8 cellular contexts compared by ENCODE assay signal in the genomic region with DNA sequence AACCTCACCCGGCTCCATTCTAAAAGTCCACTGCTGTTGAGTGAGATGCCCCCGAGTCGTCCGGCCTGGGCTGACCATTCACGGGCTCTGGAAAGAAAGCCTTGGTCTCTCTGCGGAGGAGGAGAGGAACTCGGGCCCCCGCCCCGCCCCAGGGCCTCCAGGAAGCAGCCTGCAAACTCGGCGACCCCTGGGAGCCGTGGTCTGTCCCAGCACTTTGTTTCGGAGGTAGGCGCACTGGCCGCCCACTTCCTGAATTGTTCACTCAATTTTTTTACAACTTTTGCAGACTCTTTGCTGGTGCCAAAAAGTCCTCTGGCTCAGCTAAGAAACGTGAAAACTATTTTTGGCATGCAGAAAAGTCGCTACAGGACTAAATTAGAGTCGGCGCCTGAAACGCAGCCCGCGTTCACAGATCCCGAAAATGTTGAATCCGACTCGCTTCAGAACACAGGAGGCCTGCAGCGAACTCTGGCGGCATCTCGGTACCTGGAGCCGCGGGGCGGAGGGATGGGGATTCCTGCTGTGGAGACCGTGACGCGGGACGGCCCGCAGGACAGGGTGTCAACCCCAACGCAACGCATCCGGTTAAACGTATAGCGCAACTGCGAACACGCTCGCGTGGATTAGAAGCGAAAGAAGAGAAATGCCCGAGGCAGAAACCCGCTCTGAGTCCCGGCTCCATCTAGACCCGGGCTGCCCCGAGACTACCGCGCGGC. TPM values are rescaled to one million over a fixed set of nuclear protein-coding genes. Genes with fewer than 3 reads are reported as not detected.
A peak's percentile ranks its signal among the peaks of the same experiment; 100 is the strongest.
DNase-seq lines count a peak whose midpoint lies in the region; ATAC-seq and TF ChIP-seq lines count a peak whose summit lies in the region.

No MANE protein-coding gene starts in this region.

- H3K23ac ChIP-seq in IMR-90 (ENCODE audit: low read depth, low read length), result peak overlapping the region; percentile 90; the same call in 1 of the 2 replicates

- no peaks in the 10 kb centered on the region; the same call in 1 of the 2 replicates for H3K9me3 ChIP-seq in AG04450 (ENCODE audit: control insufficient read depth, insufficient read depth, low read length)
- H3K9me3 ChIP-seq in IMR-90 (ENCODE audit: control insufficient read depth, insufficient read depth, low read length), result no peaks in the 10 kb centered on the region
- H3K9me3 ChIP-seq in right atrium auricular region, result no peaks in the 10 kb centered on the region
- no peaks in the 10 kb centered on the region for H3K9me3 ChIP-seq in parathyroid adenoma (ENCODE audit: control insufficient read depth, low read length)
- no peaks in the 10 kb centered on the region for H3K9me3 ChIP-seq in OCI-LY7 (ENCODE audit: low read length)

- H3K79me2 ChIP-seq in parathyroid adenoma (no peaks in the 10 kb centered on the region), OCI-LY7 (ENCODE audit: insufficient read depth, low read depth, low read length) (no peaks in the 10 kb centered on the region)

- H3K4me3 ChIP-seq in AG04450 (ENCODE audit: low read depth, low read length), result peak overlapping the region; percentile 77
- peak overlapping the region; percentile 52 for H3K4me3 ChIP-seq in IMR-90 (ENCODE audit: insufficient read depth, low read depth, low read length)
- H3K4me3 ChIP-seq in right atrium auricular region, result peak overlapping the region; percentile 64 to 73
- H3K4me3 ChIP-seq in parathyroid adenoma (ENCODE audit: low read depth, low read length), result peak overlapping the region; percentile 38
- no peak overlapping the region for H3K4me3 ChIP-seq in OCI-LY7 (ENCODE audit: low read depth, low read length, poor library complexity, severe bottlenecking)

- H3K18ac ChIP-seq in IMR-90 (ENCODE audit: low read depth, low read length), result peak overlapping the region; percentile 3; the same call in 1 of the 2 replicates

- dilution Hi-C loops in IMR-90 (cut with HindIII; ENCODE audit: low sequenced_read_pairs, unreplicated experiment), result no loop called here

- peak; percentile 55; the same call in 1 of the 2 replicates for TF ChIP-seq POLR2A in IMR-90 (IDR thresholded peaks at IDR 0.05; ENCODE audit: low read depth, low read length)

- H3K9me2 ChIP-seq in OCI-LY7 (ENCODE audit: insufficient read depth, low read length), result no peaks in the 10 kb centered on the region

- CTCF ChIA-PET in AG04450 (lab: Charles Lee), result interaction anchor here (0.7 to 1.4 kb wide), 4 partner anchors 8 to 192 kb away, joined by 3 to 8 read pairs (median 5); no protein-coding TSS in a partner anchor
- CTCF ChIA-PET in IMR-90 (lab: Yijun Ruan, JAX), result interaction anchor here (0.6 to 1.5 kb wide), 4 partner anchors 8 to 150 kb away, joined by 3 to 7 read pairs (median 3); no protein-coding TSS in a partner anchor
- CTCF ChIA-PET in OCI-LY7 (lab: Charles Lee; ENCODE audit: unreplicated experiment), result no interaction called here

- H3K4ac ChIP-seq in IMR-90 (ENCODE audit: low read depth, low read length), result peak overlapping the region; percentile 92

- peak overlapping the region; percentile 77 for H2BK120ac ChIP-seq in IMR-90 (ENCODE audit: low read depth, low read length)

- peak overlapping the region; percentile 91 for H3K27ac ChIP-seq in AG04450 (ENCODE audit: low read depth, low read length)
- peak overlapping the region; percentile 80 for H3K27ac ChIP-seq in IMR-90 (ENCODE audit: insufficient read depth, low read length)
- H3K27ac ChIP-seq in right atrium auricular region, result peak overlapping the region; percentile 92
- peak overlapping the region; percentile 60 for H3K27ac ChIP-seq in parathyroid adenoma
- no peak overlapping the region for H3K27ac ChIP-seq in OCI-LY7 (ENCODE audit: low read depth, low read length, poor library complexity, severe bottlenecking)

- BruUV-seq in IMR-90 (replicated peaks; lab: Mats Ljungman, UMichigan) (no TSS peak), OCI-LY7 (replicated peaks; lab: Mats Ljungman, UMichigan) (no TSS peak)

- peaks cover 28% of the 10 kb centered on the region for H3K9me1 ChIP-seq in IMR-90 (ENCODE audit: insufficient read depth, low read length)

- peak overlapping the region; percentile 95 for H2AK9ac ChIP-seq in IMR-90 (replicated peaks; ENCODE audit: low read depth, low read length, poor library complexity)

- H2BK5ac ChIP-seq in IMR-90 (ENCODE audit: low read depth, low read length, poor library complexity, severe bottlenecking), result peak overlapping the region; percentile 76

- H4K8ac ChIP-seq in IMR-90 (ENCODE audit: low read depth in 2 of 2, low read length in 2 of 2), result peak overlapping the region; percentile 62 to 86

- TF ChIP-seq RAD21 in IMR-90 (IDR thresholded peaks at IDR 0.05; ENCODE audit: low read length), result peak; percentile 76

- WGBS in IMR-90 (ENCODE audit: extremely low coverage in 2 of 2, insufficient read length in 1 of 2), 2 experiments, result 0% methylated on average over 39 of the region's 54 CpGs; no CpG with 5 or more reads in 1 of the 2 experiments

- POLR2A ChIA-PET in AG04450 (lab: Yijun Ruan, JAX) (interaction anchor here (1.6 to 2.5 kb wide), 2 partner anchors 12 to 13 kb away, joined by 8 to 20 read pairs; no protein-coding TSS in a partner anchor), IMR-90 (lab: Charles Lee; ENCODE audit: unreplicated experiment) (interaction anchor here (0.8 kb wide), 1 partner anchor 74 kb away, joined by 3 read pairs; no protein-coding TSS in a partner anchor), OCI-LY7 (lab: Charles Lee) (no interaction called here)

- H2AK5ac ChIP-seq in IMR-90 (ENCODE audit: low read depth, low read length), result peak overlapping the region; percentile 46

- peak overlapping the region; percentile 82 for H2AFZ ChIP-seq in IMR-90 (replicated peaks; ENCODE audit: low read length, poor library complexity)
- H2AFZ ChIP-seq in parathyroid adenoma, result peak overlapping the region; percentile 43
- H2AFZ ChIP-seq in OCI-LY7 (ENCODE audit: low read length), result no peak overlapping the region

- H3K9ac ChIP-seq in IMR-90 (ENCODE audit: low read depth, low read length) (peak overlapping the region; percentile 75), parathyroid adenoma (no peak overlapping the region)

- H4K5ac ChIP-seq in IMR-90 (ENCODE audit: low read depth, low read length), result peak overlapping the region; percentile 2; the same call in 1 of the 2 replicates

- peak overlapping the region; percentile 91 for H3K14ac ChIP-seq in IMR-90 (replicated peaks; ENCODE audit: low read depth, low read length)

- no peak for DNase-seq in AG04450 (ENCODE audit: low read depth, low spot score)
- DNase-seq in IMR-90, result peak; percentile 90
- peak; percentile 84 for DNase-seq in amniotic stem cell (lab: John Stamatoyannopoulos, UW)
- DNase-seq in right atrium auricular region (ENCODE audit: low spot score), result peak; percentile 88
- no peak for DNase-seq in stimulated activated naive CD4-positive, alpha-beta T cell treated with Interleukin-2 at 50 U/mL for 16 hours (lab: John Stamatoyannopoulos, UW)
- no peak for DNase-seq in OCI-LY7 (ENCODE audit: low spot score)

- H3K27me3 ChIP-seq in AG04450 (ENCODE audit: control insufficient read depth, insufficient read depth, low read length) (no peaks in the 10 kb centered on the region), IMR-90 (ENCODE audit: control insufficient read depth, insufficient read depth, low read length) (no peaks in the 10 kb centered on the region), right atrium auricular region (no peaks in the 10 kb centered on the region), parathyroid adenoma (ENCODE audit: control insufficient read depth, insufficient read depth, low read length) (peaks cover 3% of the 10 kb centered on the region)

- ATAC-seq in IMR-90 (ENCODE audit: low read depth) (peak; percentile 55), GM21423 (IDR thresholded peaks at IDR 0.05; ENCODE audit: unreplicated experiment) (no peak)

- peak overlapping the region; percentile 82 for H3K56ac ChIP-seq in IMR-90 (ENCODE audit: extremely low read depth, insufficient read depth, low read length)

- H2BK15ac ChIP-seq in IMR-90 (ENCODE audit: low read depth, low read length), result no peak overlapping the region; the same call in 2 of the 3 replicates

- peak overlapping the region; percentile 9; the same call in 1 of the 2 replicates for H2BK20ac ChIP-seq in IMR-90 (ENCODE audit: low read depth, low read length)

- peaks cover 5 to 57% of the 10 kb centered on the region in 2 experiments; a peak in 3 of 4 replicates for H3K79me1 ChIP-seq in IMR-90 (ENCODE audit: low read depth in 1 of 2, low read length in 2 of 2)

- H3K4me1 ChIP-seq in IMR-90 (ENCODE audit: control insufficient read depth, insufficient read depth, low read length) (peaks cover 37% of the 10 kb centered on the region), right atrium auricular region (peaks cover 0 to 61% of the 10 kb centered on the region in 2 donors), parathyroid adenoma (no peaks in the 10 kb centered on the region), OCI-LY7 (ENCODE audit: insufficient read depth, low read length, poor library complexity, severe bottlenecking) (no peaks in the 10 kb centered on the region)

- H3K4me2 ChIP-seq in IMR-90 (ENCODE audit: low read depth, low read length) (peak overlapping the region; percentile 86), parathyroid adenoma (ENCODE audit: low read length) (peak overlapping the region; percentile 63), OCI-LY7 (ENCODE audit: low read length) (no peak overlapping the region)

- intact Hi-C loops in IMR-90 (cut with micrococcal nuclease), result loop anchor here (1.0 to 5.0 kb wide), 5 partner anchors 36 to 1066 kb away; partner anchors contain the start of gene TMEM18
- intact Hi-C loops in OCI-LY7 (cut with micrococcal nuclease; ENCODE audit: unreplicated experiment), result no loop called here

- H4K91ac ChIP-seq in IMR-90 (ENCODE audit: insufficient read depth, low read depth, low read length), result peak overlapping the region; percentile 82

- H3K36me3 ChIP-seq in IMR-90 (ENCODE audit: control insufficient read depth, insufficient read depth, low read length), result peaks cover 13% of the 10 kb centered on the region
- H3K36me3 ChIP-seq in right atrium auricular region, result no peaks in the 10 kb centered on the region
- no peaks in the 10 kb centered on the region for H3K36me3 ChIP-seq in parathyroid adenoma (ENCODE audit: control insufficient read depth, insufficient read depth, low read length)
- H3K36me3 ChIP-seq in OCI-LY7 (ENCODE audit: insufficient read depth, low read length), result no peaks in the 10 kb centered on the region

- peak; percentile 53 for TF ChIP-seq CTCF in AG04450 (IDR thresholded peaks at IDR 0.05; ENCODE audit: low read depth, low read length)
- TF ChIP-seq CTCF in IMR-90 (conservative IDR thresholded peaks at IDR 0.05; ENCODE audit: low read depth, low read length), result peak; percentile 68
- TF ChIP-seq CTCF in right atrium auricular region (IDR thresholded peaks at IDR 0.05), result peak; percentile 19 to 76
- no peak for TF ChIP-seq CTCF in parathyroid adenoma (IDR thresholded peaks at IDR 0.05)
- no peak for TF ChIP-seq CTCF in OCI-LY7 (conservative IDR thresholded peaks at IDR 0.05; ENCODE audit: low read length)

- H4K20me1 ChIP-seq in IMR-90 (ENCODE audit: insufficient read depth, low read length) (peaks cover 54% of the 10 kb centered on the region), OCI-LY7 (ENCODE audit: insufficient read depth, low read length) (no peaks in the 10 kb centered on the region)

- in situ Hi-C loops in IMR-90 (cut with MboI; ENCODE audit: low sequenced_read_pairs), result no loop called here

RNA-seq across cellular contexts. Expression of gene PXDN, which starts 1.5 kb away (rescaled TPM):
- polyA plus RNA-seq in AG04450 (2011; rRNA removed) (271 and 329 TPM in 2 replicates), IMR-90 (2012; rRNA removed) (268 and 332 TPM in 2 replicates)
- polyA minus RNA-seq in AG04450 (2011; rRNA and poly(A)+ RNA removed), result 255 and 307 TPM in 2 replicates
- total RNA-seq in IMR-90 (2012; rRNA removed) (148 and 153 TPM in 2 replicates), right atrium auricular region (10 to 100 TPM; 25.4 to 26.9 TPM), OCI-LY7 (2022) (not detected in 2 replicates)
- polyA plus RNA-seq in IMR-90 (2012; cell fraction: cytosol; rRNA removed), result 300 and 432 TPM in 2 replicates
- 369 and 399 TPM in 2 replicates for polyA plus RNA-seq in IMR-90 (2012; cell fraction: nucleus; rRNA removed; ENCODE audit: low replicate concordance)
- not detected in 2 replicates for total RNA-seq in OCI-LY7 (2014; rRNA removed; shearing (Covaris generic))

Comparison
In these comparisons a context has a peak if more than half of its experiments do, and no peak if none do; other contexts are left out.
1. DNase-seq: peak in IMR-90 (single experiment), amniotic stem cell (single experiment) and right atrium auricular region (single experiment); none in AG04450 (single experiment), stimulated activated naive CD4-positive, alpha-beta T cell treated with Interleukin-2 at 50 U/mL for 16 hours (single experiment) and OCI-LY7 (single experiment).
2. CTCF ChIP-seq: peak in AG04450 (single experiment), IMR-90 (single experiment) and right atrium auricular region (2 of 2); none in parathyroid adenoma (single experiment) and OCI-LY7 (single experiment).
3. RNA of gene PXDN, which starts 1.5 kb away (total RNA-seq): 148 to 153 TPM in IMR-90 and 25.4 to 26.9 TPM in right atrium auricular region; not detected in OCI-LY7; every median in the first group is over 10 times any median in the second.